In the genomic region with DNA sequence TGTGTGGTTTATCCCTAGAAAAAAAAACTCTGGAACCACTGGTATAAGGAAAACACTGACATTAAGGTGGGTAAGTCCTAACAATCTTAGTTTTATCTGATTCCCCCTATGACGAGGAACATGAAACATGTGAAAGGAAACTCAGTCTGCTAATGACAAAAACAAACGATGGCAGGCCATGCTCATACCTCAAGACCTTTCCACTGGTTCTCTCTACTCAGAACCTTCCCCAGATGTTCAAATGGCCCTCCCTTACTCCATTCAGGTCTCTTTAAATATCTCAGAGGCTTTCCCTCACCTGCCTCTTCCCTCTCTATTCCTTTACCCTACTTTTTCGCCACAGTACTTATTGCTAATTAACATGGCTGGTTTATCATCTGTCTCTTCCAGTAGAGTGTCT, we compare ENCODE assay signal across 10 cellular contexts. TPM values are rescaled to one million over a fixed set of nuclear protein-coding genes. Genes with fewer than 3 reads are reported as not detected.
DNase-seq lines count a peak whose midpoint lies in the region; ATAC-seq and TF ChIP-seq lines count a peak whose summit lies in the region.
"Had no signal": no experiment of that assay in that cellular context is flagged by ENCODE, and none has a peak within 500 bp of the region (broad histone marks: within the 10 kb centered on the region; RNA-seq: fewer than 3 reads in every experiment).

No MANE protein-coding gene starts in this region.

- no peaks in the 10 kb centered on the region for H3K9me2 ChIP-seq in OCI-LY1 (ENCODE audit: low read depth, low read length)

- no peak for DNase-seq in activated CD4-positive, alpha-beta T cell treated with anti-CD3 and anti-CD28 coated beads, Interleukin-2, amount 10 ng/mL, durations not matched to agents 24 days and 14 days
- no peak for DNase-seq in activated CD4-positive, alpha-beta T cell treated with anti-CD3 and anti-CD28 coated beads, Interleukin-2, amount 50 U/mL, for 1 hour
- DNase-seq in esophagus muscularis mucosa (ENCODE audit: extremely low spot score), result no peak
- no peak for DNase-seq in HUDEP-2 (lab: John Stamatoyannopoulos, UW; ENCODE audit: unreplicated experiment in 76 of 76)
- no peak for DNase-seq in activated CD4-positive, CD25-positive, alpha-beta regulatory T cell (lab: John Stamatoyannopoulos, UW)
- DNase-seq in mesendoderm, result no peak
- DNase-seq: activated CD4-positive, CD25-positive, alpha-beta regulatory T cell treated with anti-CD3 and anti-CD28 coated beads, Interleukin-2, amount 50 U/mL, for 72 hours; NCI-H446 treated with DMSO at 0.1 percent for 48 hours had no signal

- no peak overlapping the region for H2BK5ac ChIP-seq in mesendoderm (ENCODE audit: low read length)

- intact Hi-C loops in activated CD4-positive, alpha-beta T cell treated with anti-CD3 and anti-CD28 coated beads, Interleukin-2, amount 10 ng/mL, durations not matched to agents 24 days and 14 days (cut with micrococcal nuclease), result loop anchor here (10.0 kb wide), 2 partner anchors 1432 to 1672 kb away; partner anchors contain the start of gene ANKRD10
- intact Hi-C loops in esophagus muscularis mucosa (cut with DNase I), result no loop called here

- H3K36me3 Mint-ChIP-seq in activated CD4-positive, alpha-beta T cell treated with anti-CD3 and anti-CD28 coated beads, Interleukin-2, amount 10 ng/mL, durations not matched to agents 24 days and 14 days (ENCODE audit: low read depth), result peaks cover 26% of the 10 kb centered on the region
- peaks cover 9% of the 10 kb centered on the region for H3K36me3 Mint-ChIP-seq in stimulated activated memory B cell treated with anti-CD40 and anti-IgM and Interleukin-4, amounts not matched to agents 10 μg/mL and 1 μg/mL and 100 μg/mL, for 72 hours

- peaks cover 4% of the 10 kb centered on the region for H3K9me3 Mint-ChIP-seq in activated CD4-positive, alpha-beta T cell treated with anti-CD3 and anti-CD28 coated beads, Interleukin-2, amount 10 ng/mL, durations not matched to agents 24 days and 14 days
- no peaks in the 10 kb centered on the region for H3K9me3 Mint-ChIP-seq in stimulated activated memory B cell treated with anti-CD40 and anti-IgM and Interleukin-4, amounts not matched to agents 10 μg/mL and 1 μg/mL and 100 μg/mL, for 72 hours

- H3F3A ChIP-seq in OCI-LY1 (ENCODE audit: insufficient read depth, low read length), result no peaks in the 10 kb centered on the region

- peak overlapping the region; percentile 98 for H3K4me3 Mint-ChIP-seq in activated CD4-positive, alpha-beta T cell treated with anti-CD3 and anti-CD28 coated beads, Interleukin-2, amount 10 ng/mL, durations not matched to agents 24 days and 14 days
- peak overlapping the region; percentile 84 for H3K4me3 Mint-ChIP-seq in stimulated activated memory B cell treated with anti-CD40 and anti-IgM and Interleukin-4, amounts not matched to agents 10 μg/mL and 1 μg/mL and 100 μg/mL, for 72 hours

- H3K9ac ChIP-seq in OCI-LY1 (ENCODE audit: low read length), result peak overlapping the region; percentile 97
- H3K9ac ChIP-seq in mesendoderm (ENCODE audit: low read length), result no peak overlapping the region

- no peak overlapping the region for H2AK5ac ChIP-seq in mesendoderm (ENCODE audit: low read length)

- no peak for TF ChIP-seq EP300 in esophagus muscularis mucosa (IDR thresholded peaks at IDR 0.05)

- no peaks in the 10 kb centered on the region for H3K27me3 Mint-ChIP-seq in activated CD4-positive, alpha-beta T cell treated with anti-CD3 and anti-CD28 coated beads, Interleukin-2, amount 10 ng/mL, durations not matched to agents 24 days and 14 days
- H3K27me3 Mint-ChIP-seq in stimulated activated memory B cell treated with anti-CD40 and anti-IgM and Interleukin-4, amounts not matched to agents 10 μg/mL and 1 μg/mL and 100 μg/mL, for 72 hours, result no peaks in the 10 kb centered on the region

- peaks cover 12% of the 10 kb centered on the region for H3K79me1 ChIP-seq in mesendoderm (ENCODE audit: low read length)

- H3K4me3 ChIP-seq in OCI-LY1 (ENCODE audit: low read depth, low read length, poor library complexity, severe bottlenecking), result peak overlapping the region; percentile 91
- H3K4me3 ChIP-seq in esophagus muscularis mucosa, result peak overlapping the region in 1 of 4 donors; percentile 91
- H3K4me3 ChIP-seq in mesendoderm (ENCODE audit: low read length), result no peak overlapping the region

- no peak overlapping the region for H2BK15ac ChIP-seq in mesendoderm (replicated peaks; ENCODE audit: low read depth)

- no peak overlapping the region for H4K8ac ChIP-seq in mesendoderm (ENCODE audit: low read depth, low read length)

- H3K36me3 ChIP-seq in OCI-LY1 (ENCODE audit: insufficient read depth, low read length), result peaks cover 23% of the 10 kb centered on the region
- H3K36me3 ChIP-seq in esophagus muscularis mucosa, result no peaks in the 10 kb centered on the region
- H3K36me3 ChIP-seq in mesendoderm (ENCODE audit: control insufficient read depth, insufficient read depth, low read length), result no peaks in the 10 kb centered on the region

- H2BK120ac ChIP-seq in mesendoderm (ENCODE audit: low read depth, low read length), result no peak overlapping the region

- H2AFZ ChIP-seq in OCI-LY1 (ENCODE audit: low read length), result no peak overlapping the region

- H3K56ac ChIP-seq in mesendoderm (ENCODE audit: low read length), result no peak overlapping the region

- TF ChIP-seq POLR2A in esophagus muscularis mucosa (IDR thresholded peaks at IDR 0.05; ENCODE audit: low read depth), result no peak

- peaks cover 37% of the 10 kb centered on the region for H3K4me1 Mint-ChIP-seq in activated CD4-positive, alpha-beta T cell treated with anti-CD3 and anti-CD28 coated beads, Interleukin-2, amount 10 ng/mL, durations not matched to agents 24 days and 14 days
- H3K4me1 Mint-ChIP-seq in stimulated activated memory B cell treated with anti-CD40 and anti-IgM and Interleukin-4, amounts not matched to agents 10 μg/mL and 1 μg/mL and 100 μg/mL, for 72 hours, result peaks cover 58% of the 10 kb centered on the region

- H3K4me1 ChIP-seq in OCI-LY1 (ENCODE audit: insufficient read depth, low read length, severe bottlenecking) (peaks cover 59% of the 10 kb centered on the region), esophagus muscularis mucosa (peaks cover 24 to 50% (median 39%) of the 10 kb centered on the region in 4 donors), mesendoderm (ENCODE audit: control insufficient read depth, low read depth, low read length) (peaks cover 3% of the 10 kb centered on the region)

- ATAC-seq in stimulated activated memory B cell treated with anti-CD40 and anti-IgM and Interleukin-4, amounts not matched to agents 10 μg/mL and 1 μg/mL and 100 μg/mL, for 72 hours, result no peak

- H3K27ac Mint-ChIP-seq in activated CD4-positive, alpha-beta T cell treated with anti-CD3 and anti-CD28 coated beads, Interleukin-2, amount 10 ng/mL, durations not matched to agents 24 days and 14 days, result peak overlapping the region; percentile 96
- H3K27ac Mint-ChIP-seq in stimulated activated memory B cell treated with anti-CD40 and anti-IgM and Interleukin-4, amounts not matched to agents 10 μg/mL and 1 μg/mL and 100 μg/mL, for 72 hours, result peak overlapping the region; percentile 99

- peaks cover 64% of the 10 kb centered on the region for H3K79me2 ChIP-seq in OCI-LY1 (ENCODE audit: insufficient read depth, low read length)
- H3K79me2 ChIP-seq in mesendoderm (ENCODE audit: control insufficient read depth, insufficient read depth, low read length), result peaks cover 35% of the 10 kb centered on the region

- H3K23ac ChIP-seq in mesendoderm (ENCODE audit: low read length), result no peak overlapping the region

- 68% methylated on average over 3 of the region's 3 CpGs for WGBS in esophagus muscularis mucosa
- no CpG with 5 or more reads among the region's 3 CpGs for WGBS in mesendoderm (ENCODE audit: extremely low coverage, insufficient coverage, low lambda C conversion rate)

- H4K5ac ChIP-seq in mesendoderm (ENCODE audit: low read length), result no peak overlapping the region

- no peak overlapping the region for H3K18ac ChIP-seq in mesendoderm (ENCODE audit: low read length)

- no peaks in the 10 kb centered on the region for H4K20me1 ChIP-seq in OCI-LY1 (ENCODE audit: insufficient read depth, low read length)

- H3K4me2 ChIP-seq in OCI-LY1 (ENCODE audit: low read length) (peak overlapping the region; percentile 94), mesendoderm (ENCODE audit: low read length) (no peak overlapping the region)

- H3K9me3 ChIP-seq in OCI-LY1 (ENCODE audit: low read length) (no peaks in the 10 kb centered on the region), esophagus muscularis mucosa (no peaks in the 10 kb centered on the region)

- H3K27me3 ChIP-seq in OCI-LY1 (ENCODE audit: insufficient read depth, low read length), result no peaks in the 10 kb centered on the region
- H3K27me3 ChIP-seq in esophagus muscularis mucosa, result no peaks in the 10 kb centered on the region
- H3K27me3 ChIP-seq in mesendoderm (ENCODE audit: insufficient read depth, low read length, poor library complexity), result no peaks in the 10 kb centered on the region

- H3K27ac ChIP-seq in OCI-LY1 (ENCODE audit: low read depth, low read length, poor library complexity, severe bottlenecking) (peak overlapping the region; percentile 77), esophagus muscularis mucosa (replicated peaks in 1 of 4) (peak overlapping the region; percentile 94 to 100 (median 96)), mesendoderm (ENCODE audit: low read depth, low read length) (no peak overlapping the region)

- no peak overlapping the region for H3K4ac ChIP-seq in mesendoderm (ENCODE audit: low read depth, low read length)

- no peak for TF ChIP-seq CTCF in OCI-LY1 (IDR thresholded peaks at IDR 0.05; ENCODE audit: low read length)
- no peak for TF ChIP-seq CTCF in esophagus muscularis mucosa (IDR thresholded peaks at IDR 0.05)

RNA-seq across cellular contexts. Expression of gene TUBGCP3, which starts 1.6 kb away (rescaled TPM):
- total RNA-seq in activated CD4-positive, alpha-beta T cell treated with anti-CD3 and anti-CD28 coated beads, Interleukin-2, amount 10 ng/mL, durations not matched to agents 24 days and 14 days, result 64.0 and 69.3 TPM in 2 replicates
- 10 to 100 TPM; 25.2 to 33.6 (median 30.6) TPM for total RNA-seq in esophagus muscularis mucosa
- 20.8 TPM for polyA plus RNA-seq in mesendoderm (2013, experiment 1 of 2)
- polyA plus RNA-seq in mesendoderm (2013, experiment 2 of 2), result 20.8 TPM
